Comparison of ENCODE assay signal across 8 cellular contexts in genomic region chr19:10315335-10316214, GRCh38. TPM values are rescaled to one million over a fixed set of nuclear protein-coding genes. Genes with fewer than 3 reads are reported as not detected.
A peak's percentile ranks its signal among the peaks of the same experiment; 100 is the strongest.
DNase-seq lines count a peak whose midpoint lies in the region; TF ChIP-seq lines count a peak whose summit lies in the region.

Gene FDX2, minus strand, starts transcription at chr19:10316015. Its CDS starts 19 bp downstream, at chr19:10315996.

- TF ChIP-seq CTCF in mesothelial cell of epicardium (IDR thresholded peaks at IDR 0.05; ENCODE audit: unreplicated experiment): no peak

- H3K4me3 Mint-ChIP-seq in mesothelial cell of epicardium: peak within 1 kb of the TSS; percentile 88

- no peaks in the 10 kb centered on the region for H3K27me3 Mint-ChIP-seq in mesothelial cell of epicardium (ENCODE audit: low read depth)

- DNase-seq in SIG-M5 treated with dmso at 0.1 percent for 504 hours (lab: John Stamatoyannopoulos, UW; ENCODE audit: unreplicated experiment) (peak; percentile 50), SIG-M5 (lab: John Stamatoyannopoulos, UW) (no peak), HT1080 (ENCODE audit: low read depth) (peak; percentile 56), NOMO-1 treated with dmso at 0.1 percent for 144 hours (lab: John Stamatoyannopoulos, UW; ENCODE audit: unreplicated experiment) (peak; percentile 32), mesothelial cell of epicardium (ENCODE audit: low spot score in 2 of 2, unreplicated experiment in 2 of 2) (peak; percentile 84 to 94)
- peak; percentile 79 for DNase-seq in activated CD8-positive, alpha-beta memory T cell treated with anti-CD3 and anti-CD28 coated beads, Interleukin-2, amount 50 U/mL, for 1 hour (ENCODE audit: extremely low read depth)
- peak; percentile 88 for DNase-seq in stimulated activated CD8-positive, alpha-beta memory T cell treated with anti-CD3 and anti-CD28 coated beads, Interleukin-15, amount 100 ng/mL, for 24 hours (ENCODE audit: low read depth)

- peaks cover 15% of the 10 kb centered on the region for H3K4me1 Mint-ChIP-seq in mesothelial cell of epicardium

- H3K36me3 Mint-ChIP-seq in mesothelial cell of epicardium: peaks cover 14% of the 10 kb centered on the region

- H3K9me3 Mint-ChIP-seq in mesothelial cell of epicardium: no peaks in the 10 kb centered on the region

- H3K27ac Mint-ChIP-seq in mesothelial cell of epicardium: peak within 1 kb of the TSS; percentile 84

- in situ Hi-C loops in endometrial microvascular endothelial cells (cut with HindIII; ENCODE audit: inconsistent ontology term, low pct_unique_long_range_greater_than_20kb, low sequenced_read_pairs): no loop called here

RNA-seq across cellular contexts. Expression of gene FDX2, which starts in this region (rescaled TPM):
- total RNA-seq in HT1080 (2014; rRNA removed; shearing (Covaris generic)): 31.5 and 42.4 TPM in 2 replicates
- polyA plus RNA-seq in HT1080 (2015; cell fraction: cytosol; rRNA removed): 15.7 and 19.6 TPM in 2 replicates
- polyA plus RNA-seq in HT1080 (2015; cell fraction: nucleus; rRNA removed): 11.6 and 16.9 TPM in 2 replicates
- total RNA-seq in endometrial microvascular endothelial cells (ENCODE audit: inconsistent ontology term) (52.8 TPM), mesothelial cell of epicardium (17.9 to 20.9 TPM (median 18.6 TPM) in 3 replicates)
